ENCODE assay signal across 8 cellular contexts in genomic region chr2:152335016-152335850, GRCh38. TPM values are rescaled to one million over a fixed set of nuclear protein-coding genes. Genes with fewer than 3 reads are reported as not detected.
DNase-seq lines count a peak whose midpoint lies in the region; ATAC-seq and TF ChIP-seq lines count a peak whose summit lies in the region.

Gene FMNL2 (plus strand): TSS chr2:152335174.

- 0 out of 2 replicates have a peak, but pooled peaks have one; percentile 10 for TF ChIP-seq CTCF in C4-2B (conservative IDR thresholded peaks at IDR 0.05)

- no peak within 1 kb of the TSS for H2BK120ac ChIP-seq in mesendoderm (ENCODE audit: low read depth, low read length)

- H3K27ac ChIP-seq in C4-2B (peak within 1 kb of the TSS; percentile 32; the same call in 1 of the 2 replicates), mesendoderm (ENCODE audit: low read depth, low read length) (peak within 1 kb of the TSS; percentile 85)

- H3K27me3 ChIP-seq in mesendoderm (ENCODE audit: insufficient read depth, low read length, poor library complexity), result no peaks in the 10 kb centered on the region

- H4K8ac ChIP-seq in mesendoderm (ENCODE audit: low read depth, low read length), result no peak within 1 kb of the TSS

- no peaks in the 10 kb centered on the region for H3K36me3 ChIP-seq in mesendoderm (ENCODE audit: control insufficient read depth, insufficient read depth, low read length)

- peak within 1 kb of the TSS; percentile 18 for H3K23ac ChIP-seq in mesendoderm (ENCODE audit: low read length)

- peak within 1 kb of the TSS; percentile 59 for H4K5ac ChIP-seq in mesendoderm (ENCODE audit: low read length)

- DNase-seq in NCI-H460 (ENCODE audit: extremely low read depth, low read depth) (peak; percentile 86), epidermal melanocyte (ENCODE audit: insufficient read length, low spot score) (peak; percentile 53), mesendoderm (peak; percentile 96)
- DNase-seq in activated CD4-positive, alpha-beta T cell treated with anti-CD3 and anti-CD28 coated beads, Interleukin-2, amount 50 U/mL, for 24 hours (ENCODE audit: low read depth in 1 of 2, low spot score in 1 of 2), result peak; percentile 3 to 10
- DNase-seq in stimulated activated CD8-positive, alpha-beta memory T cell treated with anti-CD3 and anti-CD28 coated beads, Interleukin-4, amount 100 ng/mL, for 24 hours (ENCODE audit: low read depth), result peak; percentile 34

- H3K4ac ChIP-seq in mesendoderm (ENCODE audit: low read depth, low read length), result peak within 1 kb of the TSS; percentile 63

- peak within 1 kb of the TSS; percentile 75 for H3K18ac ChIP-seq in mesendoderm (ENCODE audit: low read length)

- peak within 1 kb of the TSS; percentile 96 for H3K56ac ChIP-seq in mesendoderm (ENCODE audit: low read length)

- H2BK5ac ChIP-seq in mesendoderm (ENCODE audit: low read length), result peak within 1 kb of the TSS; percentile 53

- peaks cover 10% of the 10 kb centered on the region for H3K79me1 ChIP-seq in mesendoderm (ENCODE audit: low read length)

- ATAC-seq in GM19043 (IDR thresholded peaks at IDR 0.05; ENCODE audit: low read depth, unreplicated experiment) (peak; percentile 70), HG03175 (IDR thresholded peaks at IDR 0.05; ENCODE audit: unreplicated experiment) (peak; percentile 88)

- WGBS in mesendoderm (ENCODE audit: extremely low coverage, insufficient coverage, low lambda C conversion rate), result no CpG with 5 or more reads among the region's 103 CpGs

- no peaks in the 10 kb centered on the region for H3K4me1 ChIP-seq in mesendoderm (ENCODE audit: control insufficient read depth, low read depth, low read length)

- H3K79me2 ChIP-seq in mesendoderm (ENCODE audit: control insufficient read depth, insufficient read depth, low read length), result peaks cover 35% of the 10 kb centered on the region

- peak within 1 kb of the TSS; percentile 52 for H3K4me3 ChIP-seq in mesendoderm (ENCODE audit: low read length)

- peak within 1 kb of the TSS; percentile 71 for H3K4me2 ChIP-seq in mesendoderm (ENCODE audit: low read length)

- no peak within 1 kb of the TSS for H2BK15ac ChIP-seq in mesendoderm (replicated peaks; ENCODE audit: low read depth)

- peak within 1 kb of the TSS; percentile 95 for H3K9ac ChIP-seq in mesendoderm (ENCODE audit: low read length)

- H2AK5ac ChIP-seq in mesendoderm (ENCODE audit: low read length), result no peak within 1 kb of the TSS

RNA-seq across cellular contexts. Expression of gene FMNL2, which starts in this region (rescaled TPM):
- 80.5 and 98.0 TPM in 2 replicates for total RNA-seq in NCI-H460 (2014; rRNA removed; shearing (Covaris generic))
- polyA plus RNA-seq in NCI-H460 (2014; cell fraction: nucleus; rRNA removed), result 47.5 and 68.0 TPM in 2 replicates
- polyA plus RNA-seq in mesendoderm (2013, experiment 1 of 2), result 23.6 TPM
- 23.3 TPM for polyA plus RNA-seq in mesendoderm (2013, experiment 2 of 2)

Comparison
In these comparisons a context has a peak if more than half of its experiments do, and no peak if none do; other contexts are left out.
1. Peak in every context shown above with its lines: DNase-seq, ATAC-seq, H3K4me3 ChIP-seq and H3K27ac ChIP-seq.
2. DNase-seq: peak in every context shown above with its lines; median percentile 96 in mesendoderm; 86 in NCI-H460; 53 in epidermal melanocyte; 34 in stimulated activated CD8-positive, alpha-beta memory T cell treated with anti-CD3 and anti-CD28 coated beads, Interleukin-4, amount 100 ng/mL, for 24 hours; 6 in activated CD4-positive, alpha-beta T cell treated with anti-CD3 and anti-CD28 coated beads, Interleukin-2, amount 50 U/mL, for 24 hours.